ENCODE assay signal across 11 cellular contexts in the genomic region with DNA sequence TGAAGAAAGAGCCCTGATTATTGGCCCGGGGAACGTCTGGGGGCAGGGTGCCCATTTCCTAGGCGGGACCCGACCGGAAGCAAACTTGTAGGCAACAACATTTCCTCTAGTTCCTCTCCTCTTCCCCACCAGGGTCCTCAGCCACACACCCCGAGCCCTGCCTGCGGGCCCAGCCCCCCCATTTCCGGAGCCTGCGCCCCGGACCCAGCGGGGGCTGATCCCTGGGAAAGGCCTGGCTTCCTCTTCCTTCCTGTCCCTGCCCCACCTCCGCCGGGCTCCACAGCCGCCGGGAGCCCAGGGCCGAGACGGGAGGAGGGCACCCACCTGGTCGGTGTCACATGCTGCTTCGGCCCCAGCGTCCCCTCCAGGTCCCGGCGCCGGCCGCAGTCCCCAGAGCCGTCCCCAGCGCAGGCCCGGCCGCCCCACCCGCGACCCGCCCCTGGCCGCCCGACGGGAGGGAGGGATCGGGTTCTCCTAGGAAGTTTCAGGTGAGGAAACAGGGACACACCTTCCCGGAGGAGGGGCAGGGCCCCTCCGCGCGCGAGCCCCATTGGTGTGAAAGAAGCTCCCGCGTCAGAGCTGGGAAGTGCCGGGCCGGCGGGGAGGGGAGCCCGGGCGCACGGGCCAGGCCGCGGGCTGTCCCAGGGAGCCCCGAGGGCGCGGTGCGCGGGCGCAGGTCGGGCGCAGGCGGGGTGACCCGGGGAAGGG. TPM values are rescaled to one million over a fixed set of nuclear protein-coding genes. Genes with fewer than 3 reads are reported as not detected.
DNase-seq lines count a peak whose midpoint lies in the region; ATAC-seq and TF ChIP-seq lines count a peak whose summit lies in the region.
"Not testable (repeated sequence)": the region's sequence is repeated elsewhere in the genome, so short reads cannot be mapped to it uniquely, and the experiment has no call there.
"Had no signal": no experiment of that assay in that cellular context is flagged by ENCODE, and none has a peak within 500 bp of the region (broad histone marks: within the 10 kb centered on the region; RNA-seq: fewer than 3 reads in every experiment).

No MANE protein-coding gene starts in this region.

- intact Hi-C loops in breast epithelium (cut with DNase I; ENCODE audit: low total_unique reads) = not testable (repeated sequence)

- not testable (repeated sequence) for H3K9me3 Mint-ChIP-seq in T-cell

- not testable (repeated sequence) for H3K9me3 ChIP-seq in breast epithelium; lung (ENCODE audit: control insufficient read depth in 2 of 2, insufficient read depth in 1 of 2, low read length in 1 of 2); thoracic aorta

- POLR2A ChIA-PET in T-cell (lab: Charles Lee) = not testable (repeated sequence)

- not testable (repeated sequence) for H3K4me1 Mint-ChIP-seq in T-cell

- H3K27me3 ChIP-seq in breast epithelium; lung (ENCODE audit: control insufficient read depth, insufficient read depth); thoracic aorta (replicated peaks; ENCODE audit: insufficient read depth): not testable (repeated sequence)

- not testable (repeated sequence) for DNase-seq in T-cell; breast epithelium (ENCODE audit: low spot score in 2 of 2); lung (ENCODE audit: low spot score); thoracic aorta (ENCODE audit: low spot score)

- not testable (repeated sequence) for H3K27ac Mint-ChIP-seq in T-cell

- not testable (repeated sequence) for H3K36me3 Mint-ChIP-seq in T-cell

- not testable (repeated sequence) for H3K27me3 Mint-ChIP-seq in T-cell

- WGBS in lung, 2 donors = 0% methylated on average over 7 of the region's 60 CpGs; no CpG with 5 or more reads in 1 of the 2 donors

- H3K4me3 ChIP-seq in breast epithelium = peak overlapping the region in 2 of 3 donors; percentile 15 to 39
- H3K4me3 ChIP-seq in lung, thoracic aorta: not testable (repeated sequence)

- not testable (repeated sequence) for H3K27ac ChIP-seq in breast epithelium; lung (ENCODE audit: low read depth in 1 of 2, low read length in 1 of 2); thoracic aorta

- not testable (repeated sequence) for H3K4me1 ChIP-seq in breast epithelium; lung (ENCODE audit: control insufficient read depth in 2 of 2, insufficient read depth in 2 of 2, low read length in 2 of 2); thoracic aorta (ENCODE audit: control insufficient read depth in 1 of 2, low read depth in 2 of 2)

- not testable (repeated sequence) for H3K4me3 Mint-ChIP-seq in T-cell

- TF ChIP-seq CTCF in breast epithelium (IDR thresholded peaks at IDR 0.05); lung (IDR thresholded peaks at IDR 0.05; ENCODE audit: control extremely low read depth, extremely low read depth); thoracic aorta (IDR thresholded peaks at IDR 0.05): not testable (repeated sequence)

- H3K36me3 ChIP-seq in breast epithelium; lung (ENCODE audit: control insufficient read depth in 2 of 2, insufficient read depth in 2 of 2, low read length in 2 of 2); thoracic aorta: not testable (repeated sequence)

- not testable (repeated sequence) for TF ChIP-seq POLR2A in breast epithelium (IDR thresholded peaks at IDR 0.05)

- ATAC-seq in GM18867 (IDR thresholded peaks at IDR 0.05; ENCODE audit: unreplicated experiment) (peak; percentile 80), GM21381 (IDR thresholded peaks at IDR 0.05; ENCODE audit: unreplicated experiment) (peak; percentile 76), HG02763 (IDR thresholded peaks at IDR 0.05; ENCODE audit: unreplicated experiment) (peak; percentile 63), HG03159 (IDR thresholded peaks at IDR 0.05; ENCODE audit: unreplicated experiment) (peak; percentile 78), T-cell (replicated peaks in 1 of 4) (peak; percentile 78 to 83 (median 80)), lung (ENCODE audit: insufficient read depth, low FRiP score) (peak; percentile 92), thoracic aorta (ENCODE audit: insufficient number of reproducible peaks, low FRiP score, low read depth) (peak; percentile 45)

- CTCF ChIA-PET in T-cell (lab: Charles Lee) = not testable (repeated sequence)

RNA-seq across cellular contexts. Expression of gene OR2A1, which starts 18.3 kb away (rescaled TPM):
- total RNA-seq in T-cell = not detected
- total RNA-seq in breast epithelium = under 1 TPM; 0.15 to 0.33 (median 0.32) TPM
- total RNA-seq in lung = not detected
- polyA plus RNA-seq in lung = under 1 TPM; 0.18 to 0.23 TPM
- under 1 TPM in 1 of 2 donors, not detected in 1; 0.14 TPM for total RNA-seq in thoracic aorta
- total RNA-seq: hepatocyte, Peyer's patch had no signal
- polyA plus RNA-seq: neural cell had no signal

RNA-seq across cellular contexts. Expression of gene CTAGE8, which starts 24.9 kb away (rescaled TPM):
- 1 to 10 TPM in 1 of 5 donors, under 1 TPM in 1, not detected in 3; 0.66 to 1.2 TPM for total RNA-seq in T-cell
- total RNA-seq in breast epithelium = 1 to 10 TPM in 2 of 3 donors, under 1 TPM in 1; 0.48 to 4.3 (median 2.9) TPM
- total RNA-seq in lung = 1 to 10 TPM in 1 of 2 donors, under 1 TPM in 1; 0.92 to 2.4 TPM
- polyA plus RNA-seq in lung = under 1 TPM in 1 of 2 donors, not detected in 1; 0.76 TPM
- 1 to 10 TPM in 1 of 2 donors, not detected in 1; 2.1 TPM for total RNA-seq in thoracic aorta
- polyA plus RNA-seq: neural cell had no signal

RNA-seq across cellular contexts. Expression of gene OR2A7, which starts 29.4 kb away (rescaled TPM):
- total RNA-seq in T-cell (1 to 10 TPM; 1.5 to 5.6 (median 2.5) TPM), breast epithelium (10 to 100 TPM in 2 of 3 donors, 1 to 10 TPM in 1; 4.2 to 59.0 (median 14.7) TPM), lung (10 to 100 TPM in 1 of 2 donors, 1 to 10 TPM in 1; 6.5 to 19.5 TPM), thoracic aorta (1 to 10 TPM in 1 of 2 donors, under 1 TPM in 1; 0.95 to 2.0 TPM)
- 1 to 10 TPM; 1.3 to 2.0 TPM for polyA plus RNA-seq in lung
- polyA plus RNA-seq: neural cell had no signal

RNA-seq across cellular contexts. Expression of gene OR2A42, which starts 54.5 kb away (rescaled TPM):
- total RNA-seq in T-cell (under 1 TPM in 2 of 5 donors, not detected in 3; 0.09 to 0.13 TPM), breast epithelium (under 1 TPM; under 0.01 to 0.66 (median 0.15) TPM), lung (under 1 TPM in 1 of 2 donors, not detected in 1; 0.26 TPM), thoracic aorta (under 1 TPM in 1 of 2 donors, not detected in 1; 0.49 TPM)
- polyA plus RNA-seq in lung = under 1 TPM; 0.02 to 0.04 TPM
- total RNA-seq: Peyer's patch had no signal
- polyA plus RNA-seq: neural cell had no signal
